Comparison of ENCODE assay signal across 1 cellular context in the genomic region with DNA sequence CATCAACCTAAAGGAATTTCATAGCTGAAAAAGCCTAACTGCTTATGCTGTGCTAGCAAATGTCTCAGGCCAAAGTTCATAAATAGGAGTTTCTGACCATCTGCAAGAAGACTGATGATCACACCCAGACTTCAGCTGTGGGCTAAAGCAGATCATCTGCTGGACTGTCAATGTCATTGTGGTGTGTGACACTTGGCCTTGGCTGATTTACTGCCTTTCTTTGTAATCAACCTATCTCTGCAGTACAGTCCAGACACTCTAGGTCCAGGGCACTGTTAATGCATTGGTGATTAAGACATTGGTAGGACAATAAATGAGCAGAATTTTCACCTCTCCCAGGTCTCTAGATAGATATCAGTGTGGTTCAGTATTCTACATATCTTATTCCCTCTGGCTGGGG.
A peak's percentile ranks its signal among the peaks of the same experiment; 100 is the strongest.
TF ChIP-seq lines count a peak whose summit lies in the region.

No MANE protein-coding gene starts in this region.

TF ChIP-seq in K562, 482 proteins besides CTCF, POLR2A, EP300 and RAD21 (continued from another document):
- TF ChIP-seq, protein P1, sequence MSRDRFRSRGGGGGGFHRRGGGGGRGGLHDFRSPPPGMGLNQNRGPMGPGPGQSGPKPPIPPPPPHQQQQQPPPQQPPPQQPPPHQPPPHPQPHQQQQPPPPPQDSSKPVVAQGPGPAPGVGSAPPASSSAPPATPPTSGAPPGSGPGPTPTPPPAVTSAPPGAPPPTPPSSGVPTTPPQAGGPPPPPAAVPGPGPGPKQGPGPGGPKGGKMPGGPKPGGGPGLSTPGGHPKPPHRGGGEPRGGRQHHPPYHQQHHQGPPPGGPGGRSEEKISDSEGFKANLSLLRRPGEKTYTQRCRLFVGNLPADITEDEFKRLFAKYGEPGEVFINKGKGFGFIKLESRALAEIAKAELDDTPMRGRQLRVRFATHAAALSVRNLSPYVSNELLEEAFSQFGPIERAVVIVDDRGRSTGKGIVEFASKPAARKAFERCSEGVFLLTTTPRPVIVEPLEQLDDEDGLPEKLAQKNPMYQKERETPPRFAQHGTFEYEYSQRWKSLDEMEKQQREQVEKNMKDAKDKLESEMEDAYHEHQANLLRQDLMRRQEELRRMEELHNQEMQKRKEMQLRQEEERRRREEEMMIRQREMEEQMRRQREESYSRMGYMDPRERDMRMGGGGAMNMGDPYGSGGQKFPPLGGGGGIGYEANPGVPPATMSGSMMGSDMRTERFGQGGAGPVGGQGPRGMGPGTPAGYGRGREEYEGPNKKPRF (IDR thresholded peaks at IDR 0.05; ENCODE audit: low read depth, low read length) = no peak
- TF ChIP-seq KLF1 (tag; IDR thresholded peaks at IDR 0.05) (no peak), ILK (tag; IDR thresholded peaks at IDR 0.05; ENCODE audit: borderline replicate concordance, low read depth) (no peak), NR2C2 (CRISPR knock-in tag; IDR thresholded peaks at IDR 0.05) (no peak), NR2C2 (tag; IDR thresholded peaks at IDR 0.05) (peak; percentile 29; the same call in 1 of the 2 replicates), SMAD4 (CRISPR knock-in tag; conservative IDR thresholded peaks at IDR 0.05) (no peak), ZNF217 (CRISPR knock-in tag; IDR thresholded peaks at IDR 0.05) (no peak), U2AF2 (optimal IDR thresholded peaks at IDR 0.05; ENCODE audit: low read depth, low read length) (no peak), ZZZ3 (IDR thresholded peaks at IDR 0.05) (no peak), ZKSCAN8 (CRISPR knock-in tag; IDR thresholded peaks at IDR 0.05) (peak; percentile 54; the same call in 1 of the 2 replicates), STAG1 (CRISPR knock-in tag; IDR thresholded peaks at IDR 0.05; ENCODE audit: borderline replicate concordance) (no peak)
- TF ChIP-seq, protein P2, sequence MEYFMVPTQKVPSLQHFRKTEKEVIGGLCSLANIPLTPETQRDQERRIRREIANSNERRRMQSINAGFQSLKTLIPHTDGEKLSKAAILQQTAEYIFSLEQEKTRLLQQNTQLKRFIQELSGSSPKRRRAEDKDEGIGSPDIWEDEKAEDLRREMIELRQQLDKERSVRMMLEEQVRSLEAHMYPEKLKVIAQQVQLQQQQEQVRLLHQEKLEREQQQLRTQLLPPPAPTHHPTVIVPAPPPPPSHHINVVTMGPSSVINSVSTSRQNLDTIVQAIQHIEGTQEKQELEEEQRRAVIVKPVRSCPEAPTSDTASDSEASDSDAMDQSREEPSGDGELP (CRISPR knock-in tag; IDR thresholded peaks at IDR 0.05; ENCODE audit: borderline replicate concordance) = peak; percentile 48
- TF ChIP-seq, protein P3, sequence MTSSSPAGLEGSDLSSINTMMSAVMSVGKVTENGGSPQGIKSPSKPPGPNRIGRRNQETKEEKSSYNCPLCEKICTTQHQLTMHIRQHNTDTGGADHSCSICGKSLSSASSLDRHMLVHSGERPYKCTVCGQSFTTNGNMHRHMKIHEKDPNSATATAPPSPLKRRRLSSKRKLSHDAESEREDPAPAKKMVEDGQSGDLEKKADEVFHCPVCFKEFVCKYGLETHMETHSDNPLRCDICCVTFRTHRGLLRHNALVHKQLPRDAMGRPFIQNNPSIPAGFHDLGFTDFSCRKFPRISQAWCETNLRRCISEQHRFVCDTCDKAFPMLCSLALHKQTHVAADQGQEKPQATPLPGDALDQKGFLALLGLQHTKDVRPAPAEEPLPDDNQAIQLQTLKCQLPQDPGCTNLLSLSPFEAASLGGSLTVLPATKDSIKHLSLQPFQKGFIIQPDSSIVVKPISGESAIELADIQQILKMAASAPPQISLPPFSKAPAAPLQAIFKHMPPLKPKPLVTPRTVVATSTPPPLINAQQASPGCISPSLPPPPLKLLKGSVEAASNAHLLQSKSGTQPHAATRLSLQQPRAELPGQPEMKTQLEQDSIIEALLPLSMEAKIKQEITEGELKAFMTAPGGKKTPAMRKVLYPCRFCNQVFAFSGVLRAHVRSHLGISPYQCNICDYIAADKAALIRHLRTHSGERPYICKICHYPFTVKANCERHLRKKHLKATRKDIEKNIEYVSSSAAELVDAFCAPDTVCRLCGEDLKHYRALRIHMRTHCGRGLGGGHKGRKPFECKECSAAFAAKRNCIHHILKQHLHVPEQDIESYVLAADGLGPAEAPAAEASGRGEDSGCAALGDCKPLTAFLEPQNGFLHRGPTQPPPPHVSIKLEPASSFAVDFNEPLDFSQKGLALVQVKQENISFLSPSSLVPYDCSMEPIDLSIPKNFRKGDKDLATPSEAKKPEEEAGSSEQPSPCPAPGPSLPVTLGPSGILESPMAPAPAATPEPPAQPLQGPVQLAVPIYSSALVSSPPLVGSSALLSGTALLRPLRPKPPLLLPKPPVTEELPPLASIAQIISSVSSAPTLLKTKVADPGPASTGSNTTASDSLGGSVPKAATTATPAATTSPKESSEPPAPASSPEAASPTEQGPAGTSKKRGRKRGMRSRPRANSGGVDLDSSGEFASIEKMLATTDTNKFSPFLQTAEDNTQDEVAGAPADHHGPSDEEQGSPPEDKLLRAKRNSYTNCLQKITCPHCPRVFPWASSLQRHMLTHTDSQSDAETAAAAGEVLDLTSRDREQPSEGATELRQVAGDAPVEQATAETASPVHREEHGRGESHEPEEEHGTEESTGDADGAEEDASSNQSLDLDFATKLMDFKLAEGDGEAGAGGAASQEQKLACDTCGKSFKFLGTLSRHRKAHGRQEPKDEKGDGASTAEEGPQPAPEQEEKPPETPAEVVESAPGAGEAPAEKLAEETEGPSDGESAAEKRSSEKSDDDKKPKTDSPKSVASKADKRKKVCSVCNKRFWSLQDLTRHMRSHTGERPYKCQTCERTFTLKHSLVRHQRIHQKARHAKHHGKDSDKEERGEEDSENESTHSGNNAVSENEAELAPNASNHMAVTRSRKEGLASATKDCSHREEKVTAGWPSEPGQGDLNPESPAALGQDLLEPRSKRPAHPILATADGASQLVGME (CRISPR knock-in tag; IDR thresholded peaks at IDR 0.05) = no peak
- TF ChIP-seq, protein P4, sequence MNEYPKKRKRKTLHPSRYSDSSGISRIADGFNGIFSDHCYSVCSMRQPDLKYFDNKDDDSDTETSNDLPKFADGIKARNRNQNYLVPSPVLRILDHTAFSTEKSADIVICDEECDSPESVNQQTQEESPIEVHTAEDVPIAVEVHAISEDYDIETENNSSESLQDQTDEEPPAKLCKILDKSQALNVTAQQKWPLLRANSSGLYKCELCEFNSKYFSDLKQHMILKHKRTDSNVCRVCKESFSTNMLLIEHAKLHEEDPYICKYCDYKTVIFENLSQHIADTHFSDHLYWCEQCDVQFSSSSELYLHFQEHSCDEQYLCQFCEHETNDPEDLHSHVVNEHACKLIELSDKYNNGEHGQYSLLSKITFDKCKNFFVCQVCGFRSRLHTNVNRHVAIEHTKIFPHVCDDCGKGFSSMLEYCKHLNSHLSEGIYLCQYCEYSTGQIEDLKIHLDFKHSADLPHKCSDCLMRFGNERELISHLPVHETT (CRISPR knock-in tag; conservative IDR thresholded peaks at IDR 0.05 in 1 of 2, IDR thresholded peaks at IDR 0.05 in 1 of 2) = 0 out of 4 replicates have a peak, but pooled peaks of 1 of the 2 experiments have one; percentile 24
- TF ChIP-seq, protein P5, sequence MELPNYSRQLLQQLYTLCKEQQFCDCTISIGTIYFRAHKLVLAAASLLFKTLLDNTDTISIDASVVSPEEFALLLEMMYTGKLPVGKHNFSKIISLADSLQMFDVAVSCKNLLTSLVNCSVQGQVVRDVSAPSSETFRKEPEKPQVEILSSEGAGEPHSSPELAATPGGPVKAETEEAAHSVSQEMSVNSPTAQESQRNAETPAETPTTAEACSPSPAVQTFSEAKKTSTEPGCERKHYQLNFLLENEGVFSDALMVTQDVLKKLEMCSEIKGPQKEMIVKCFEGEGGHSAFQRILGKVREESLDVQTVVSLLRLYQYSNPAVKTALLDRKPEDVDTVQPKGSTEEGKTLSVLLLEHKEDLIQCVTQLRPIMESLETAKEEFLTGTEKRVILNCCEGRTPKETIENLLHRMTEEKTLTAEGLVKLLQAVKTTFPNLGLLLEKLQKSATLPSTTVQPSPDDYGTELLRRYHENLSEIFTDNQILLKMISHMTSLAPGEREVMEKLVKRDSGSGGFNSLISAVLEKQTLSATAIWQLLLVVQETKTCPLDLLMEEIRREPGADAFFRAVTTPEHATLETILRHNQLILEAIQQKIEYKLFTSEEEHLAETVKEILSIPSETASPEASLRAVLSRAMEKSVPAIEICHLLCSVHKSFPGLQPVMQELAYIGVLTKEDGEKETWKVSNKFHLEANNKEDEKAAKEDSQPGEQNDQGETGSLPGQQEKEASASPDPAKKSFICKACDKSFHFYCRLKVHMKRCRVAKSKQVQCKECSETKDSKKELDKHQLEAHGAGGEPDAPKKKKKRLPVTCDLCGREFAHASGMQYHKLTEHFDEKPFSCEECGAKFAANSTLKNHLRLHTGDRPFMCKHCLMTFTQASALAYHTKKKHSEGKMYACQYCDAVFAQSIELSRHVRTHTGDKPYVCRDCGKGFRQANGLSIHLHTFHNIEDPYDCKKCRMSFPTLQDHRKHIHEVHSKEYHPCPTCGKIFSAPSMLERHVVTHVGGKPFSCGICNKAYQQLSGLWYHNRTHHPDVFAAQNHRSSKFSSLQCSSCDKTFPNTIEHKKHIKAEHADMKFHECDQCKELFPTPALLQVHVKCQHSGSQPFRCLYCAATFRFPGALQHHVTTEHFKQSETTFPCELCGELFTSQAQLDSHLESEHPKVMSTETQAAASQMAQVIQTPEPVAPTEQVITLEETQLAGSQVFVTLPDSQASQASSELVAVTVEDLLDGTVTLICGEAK (IDR thresholded peaks at IDR 0.05) = no peak
- TF ChIP-seq, protein P5 (CRISPR knock-in tag; IDR thresholded peaks at IDR 0.05) = no peak
